In genomic region chr2:219078126-219078525, GRCh38 we compare ENCODE assay signal across 1 cellular context.
TF ChIP-seq lines count a peak whose summit lies in the region.

No MANE protein-coding gene starts in this region.

TF ChIP-seq in H1, 55 proteins besides CTCF, POLR2A, EP300 and RAD21:
- TF ChIP-seq CREB1 (IDR thresholded peaks at IDR 0.05) (no peak), SAP30 (IDR thresholded peaks at IDR 0.05; ENCODE audit: insufficient read depth, insufficient replicate concordance, low read length) (no peak), CHD7 (IDR thresholded peaks at IDR 0.05; ENCODE audit: insufficient replicate concordance, low read length) (no peak), RNF2 (IDR thresholded peaks at IDR 0.05; ENCODE audit: borderline replicate concordance, low read depth, low read length, missing control alignments, poor library complexity, severe bottlenecking) (no peak), NRF1 (IDR thresholded peaks at IDR 0.05; ENCODE audit: low read depth, low read length) (no peak), RBBP5 (IDR thresholded peaks at IDR 0.05; ENCODE audit: borderline replicate concordance, low read depth, low read length) (no peak), KDM5A (IDR thresholded peaks at IDR 0.05; ENCODE audit: low read length) (no peak), FOSL1 (IDR thresholded peaks at IDR 0.05; ENCODE audit: insufficient read depth, low read depth, low read length) (no peak), RXRA (IDR thresholded peaks at IDR 0.05; ENCODE audit: insufficient read depth, low read depth, low read length) (no peak), SP1 (IDR thresholded peaks at IDR 0.05; ENCODE audit: low read depth, low read length) (no peak), JUND (IDR thresholded peaks at IDR 0.05; ENCODE audit: low read length) (no peak), BCL11A (IDR thresholded peaks at IDR 0.05; ENCODE audit: low read depth in 2 of 2, low read length in 2 of 2) (no peak), SUZ12 (IDR thresholded peaks at IDR 0.05; ENCODE audit: low read length) (no peak), GTF2F1 (IDR thresholded peaks at IDR 0.05; ENCODE audit: borderline replicate concordance, low read depth, low read length) (no peak), KDM1A (IDR thresholded peaks at IDR 0.05; ENCODE audit: borderline replicate concordance, low read length) (no peak), CTBP2 (IDR thresholded peaks at IDR 0.05; ENCODE audit: borderline replicate concordance, insufficient read depth, insufficient read length, low read length) (no peak), ASH2L (IDR thresholded peaks at IDR 0.05; ENCODE audit: low read length) (no peak), NANOG (IDR thresholded peaks at IDR 0.05; ENCODE audit: insufficient read depth, low read depth, low read length, poor library complexity, severe bottlenecking) (no peak), SIX5 (IDR thresholded peaks at IDR 0.05; ENCODE audit: low read depth, low read length) (no peak)
TF ChIP-seq in H1: peak in this region for 0.
